ENCODE assay signal across 9 cellular contexts in genomic region chr6:11236351-11236750, GRCh38.
DNase-seq lines count a peak whose midpoint lies in the region; ATAC-seq and TF ChIP-seq lines count a peak whose summit lies in the region.
"Had no signal": no experiment of that assay in that cellular context is flagged by ENCODE, and none has a peak within 500 bp of the region (broad histone marks: within the 10 kb centered on the region; RNA-seq: fewer than 3 reads in every experiment).

No MANE protein-coding gene starts in this region.

- no peak overlapping the region for H3K4me3 ChIP-seq in RWPE2 (ENCODE audit: severe bottlenecking)
- H3K4me3 ChIP-seq: adrenal gland had no signal

- ATAC-seq in RWPE2 (ENCODE audit: low read depth) (no peak), GM19328 (IDR thresholded peaks at IDR 0.05; ENCODE audit: unreplicated experiment) (no peak)
- peak; percentile 62 for ATAC-seq in stimulated activated naive CD8-positive, alpha-beta T cell treated with anti-CD3 and anti-CD28 coated beads, Interleukin-15, Interleukin-2, amounts not matched to agents 100 U/mL and 50 U/mL, for 24 hours

- no peaks in the 10 kb centered on the region for H3K9me3 ChIP-seq in RWPE2 (ENCODE audit: severe bottlenecking)
- H3K9me3 ChIP-seq: adrenal gland had no signal

- no peaks in the 10 kb centered on the region for H3K36me3 ChIP-seq in RWPE2 (ENCODE audit: low read depth)
- H3K36me3 ChIP-seq: adrenal gland had no signal

- TF ChIP-seq CTCF in RWPE2 (IDR thresholded peaks at IDR 0.05; ENCODE audit: poor library complexity, severe bottlenecking): no peak

- H3K4me1 ChIP-seq in RWPE2 (ENCODE audit: insufficient read depth, poor library complexity, severe bottlenecking): peaks cover 8% of the 10 kb centered on the region

- DNase-seq in NOMO-1 treated with DMSO at 0.1 percent for 48 hours (lab: John Stamatoyannopoulos, UW; ENCODE audit: unreplicated experiment): peak; percentile 3
- DNase-seq in NOMO-1 treated with dmso at 0.1 percent for 144 hours (lab: John Stamatoyannopoulos, UW; ENCODE audit: unreplicated experiment): no peak
- no peak for DNase-seq in RWPE2 (ENCODE audit: low spot score)
- DNase-seq in effector CD4-positive, alpha-beta T cell: peak; percentile 37
- peak; percentile 30 for DNase-seq in stimulated activated naive CD8-positive, alpha-beta T cell treated with anti-CD3 and anti-CD28 coated beads, Interleukin-15, Interleukin-2, amounts not matched to agents 100 U/mL and 50 U/mL, for 24 hours
- DNase-seq in cerebellar nuclear complex (lab: John Stamatoyannopoulos, UW): no peak
- no peak for DNase-seq in superior temporal gyrus (ENCODE audit: extremely low spot score)
- DNase-seq: adrenal gland had no signal

- H3K27ac ChIP-seq in RWPE2 (ENCODE audit: poor library complexity, severe bottlenecking): peak overlapping the region; percentile 18
- H3K27ac ChIP-seq: adrenal gland had no signal

- H3K27me3 ChIP-seq in RWPE2 (ENCODE audit: insufficient read depth, poor library complexity, severe bottlenecking): no peaks in the 10 kb centered on the region
- H3K27me3 ChIP-seq: adrenal gland had no signal

Comparison
In these comparisons a context has a peak if more than half of its experiments do, and no peak if none do; other contexts are left out.
1. DNase-seq: peak in NOMO-1 treated with DMSO at 0.1 percent for 48 hours (single experiment), effector CD4-positive, alpha-beta T cell (single experiment) and stimulated activated naive CD8-positive, alpha-beta T cell treated with anti-CD3 and anti-CD28 coated beads, Interleukin-15, Interleukin-2, amounts not matched to agents 100 U/mL and 50 U/mL, for 24 hours (single experiment); none in NOMO-1 treated with dmso at 0.1 percent for 144 hours (single experiment), RWPE2 (single experiment), cerebellar nuclear complex (0 of 2) and superior temporal gyrus (single experiment).